Comparison of ENCODE assay signal across 10 cellular contexts in genomic region chr16:57601801-57602478, GRCh38. TPM values are rescaled to one million over a fixed set of nuclear protein-coding genes. Genes with fewer than 3 reads are reported as not detected.
DNase-seq lines count a peak whose midpoint lies in the region; ATAC-seq and TF ChIP-seq lines count a peak whose summit lies in the region.
"Had no signal": no experiment of that assay in that cellular context is flagged by ENCODE, and none has a peak within 500 bp of the region (broad histone marks: within the 10 kb centered on the region; RNA-seq: fewer than 3 reads in every experiment).

No MANE protein-coding gene starts in this region.

- H3K27me3 ChIP-seq in Loucy (ENCODE audit: insufficient read depth, low read length, poor library complexity, severe bottlenecking) (no peaks in the 10 kb centered on the region), tibial nerve (peaks cover 0 to 10% of the 10 kb centered on the region in 2 donors)

- H3K9ac ChIP-seq in Loucy (ENCODE audit: low read depth, low read length, poor library complexity, severe bottlenecking): peak overlapping the region; percentile 64

- TF ChIP-seq EP300 in tibial nerve (IDR thresholded peaks at IDR 0.05): peak in 1 of 2 donors; percentile 12

- no peaks in the 10 kb centered on the region for H3K36me3 Mint-ChIP-seq in CD14-positive monocyte

- TF ChIP-seq CTCF in Loucy (conservative IDR thresholded peaks at IDR 0.05; ENCODE audit: low read length) (no peak), tibial nerve (IDR thresholded peaks at IDR 0.05) (no peak), CD14-positive monocyte (IDR thresholded peaks at IDR 0.05) (no peak)

- H3K4me2 ChIP-seq in Loucy (ENCODE audit: low read depth, low read length, poor library complexity, severe bottlenecking): peak overlapping the region; percentile 77

- ATAC-seq in GM18505 (IDR thresholded peaks at IDR 0.05; ENCODE audit: unreplicated experiment) (peak; percentile 69), GM21619 (IDR thresholded peaks at IDR 0.05; ENCODE audit: unreplicated experiment) (peak; percentile 79)

- H3K9me3 Mint-ChIP-seq in CD14-positive monocyte: peaks cover 1 to 6% (median 2%) of the 10 kb centered on the region in 7 donors

- peak; percentile 82 for DNase-seq in activated effector memory CD4-positive, alpha-beta T cell treated with anti-CD3 and anti-CD28 coated beads, Interleukin-2, amount 50 U/mL, for 16 hours
- peak; percentile 81 for DNase-seq in stimulated activated CD4-positive, alpha-beta T cell treated with anti-CD3 and anti-CD28 coated beads, Interleukin-1b, Interleukin-23, amount 100 ng/mL, for 48 hours
- no peak for DNase-seq in HUDEP-2 (lab: John Stamatoyannopoulos, UW; ENCODE audit: unreplicated experiment in 76 of 76)
- DNase-seq in tibial nerve (ENCODE audit: low spot score in 2 of 2): no peak
- DNase-seq in CD14-positive monocyte (ENCODE audit: low spot score): no peak

- H3K9me2 ChIP-seq in Loucy (replicated peaks; ENCODE audit: low read depth, low read length): no peaks in the 10 kb centered on the region

- 52 to 64% methylated on average over 10 of the region's 10 CpGs for WGBS in tibial nerve, 2 donors

- peak overlapping the region in 1 of 7 donors; percentile 43 for H3K27ac Mint-ChIP-seq in CD14-positive monocyte

- no peak overlapping the region for H3K27ac ChIP-seq in tibial nerve
- H3K27ac ChIP-seq: epithelial cell of prostate had no signal

- H3K9me3 ChIP-seq in Loucy (ENCODE audit: insufficient read depth, low read depth, low read length): peaks cover 5% of the 10 kb centered on the region; the same call in 1 of the 2 replicates
- peaks cover 0 to 8% (median 3%) of the 10 kb centered on the region in 4 donors for H3K9me3 ChIP-seq in tibial nerve

- peaks cover 15% of the 10 kb centered on the region for H3K4me1 Mint-ChIP-seq in CD14-positive monocyte

- H3F3A ChIP-seq in Loucy (ENCODE audit: low read depth): peaks cover 20% of the 10 kb centered on the region

- peaks cover 12 to 27% (median 25%) of the 10 kb centered on the region in 3 donors for H3K27me3 Mint-ChIP-seq in CD14-positive monocyte (ENCODE audit: low read depth in 3 of 3)

- H3K79me2 ChIP-seq in Loucy (ENCODE audit: insufficient read depth, low read length): no peaks in the 10 kb centered on the region

- intact Hi-C loops in CD14-positive monocyte (cut with micrococcal nuclease): no loop called here

- H3K36me3 ChIP-seq in Loucy (ENCODE audit: insufficient read depth, low read length): no peaks in the 10 kb centered on the region
- H3K36me3 ChIP-seq in tibial nerve: no peaks in the 10 kb centered on the region

- H3K4me3 Mint-ChIP-seq in CD14-positive monocyte: peak overlapping the region in 1 of 2 donors; percentile 70

- no peak for TF ChIP-seq POLR2A in GM18505 (IDR thresholded peaks at IDR 0.05; ENCODE audit: borderline replicate concordance, extremely low read depth, insufficient read depth, insufficient read length)
- no peak for TF ChIP-seq POLR2A in tibial nerve (IDR thresholded peaks at IDR 0.05)

- H4K20me1 ChIP-seq in Loucy (ENCODE audit: insufficient read depth, low read length, poor library complexity, severe bottlenecking): no peaks in the 10 kb centered on the region

- peaks cover 63% of the 10 kb centered on the region for H3K4me1 ChIP-seq in Loucy (ENCODE audit: insufficient read depth, low read length, poor library complexity, severe bottlenecking)
- H3K4me1 ChIP-seq in tibial nerve: peaks cover 0 to 6% (median 5%) of the 10 kb centered on the region in 4 donors

- peak overlapping the region; percentile 52 for H3K4me3 ChIP-seq in Loucy (ENCODE audit: low read length, poor library complexity, severe bottlenecking)
- no peak overlapping the region for H3K4me3 ChIP-seq in tibial nerve

- H2AFZ ChIP-seq in Loucy (ENCODE audit: low read length): peak overlapping the region; percentile 40

RNA-seq across cellular contexts. Expression of gene ADGRG1, which starts 26.5 kb away (rescaled TPM):
- 10 to 100 TPM in 3 of 4 donors, 1 to 10 TPM in 1; 9.0 to 59.4 (median 41.8) TPM for total RNA-seq in tibial nerve
- polyA plus RNA-seq in CD14-positive monocyte: under 1 TPM; 0.08 to 0.39 TPM

RNA-seq across cellular contexts. Expression of gene ADGRG5, which starts 59.5 kb away (rescaled TPM):
- total RNA-seq in tibial nerve: 1 to 10 TPM in 2 of 4 donors, under 1 TPM in 1, not detected in 1; 0.22 to 3.3 (median 1.2) TPM
- polyA plus RNA-seq in CD14-positive monocyte: 1 to 10 TPM in 1 of 2 donors, under 1 TPM in 1; 0.97 to 1.2 TPM
- total RNA-seq: NCI-H460 had no signal

Comparison
In these comparisons a context has a peak if more than half of its experiments do, and no peak if none do; other contexts are left out.
1. DNase-seq: peak in activated effector memory CD4-positive, alpha-beta T cell treated with anti-CD3 and anti-CD28 coated beads, Interleukin-2, amount 50 U/mL, for 16 hours (single experiment) and stimulated activated CD4-positive, alpha-beta T cell treated with anti-CD3 and anti-CD28 coated beads, Interleukin-1b, Interleukin-23, amount 100 ng/mL, for 48 hours (single experiment); none in HUDEP-2 (0 of 76), tibial nerve (0 of 2) and CD14-positive monocyte (single experiment).